Comparison of ENCODE assay signal across 17 cellular contexts in genomic region chr11:1302041-1302460, GRCh38. TPM values are rescaled to one million over a fixed set of nuclear protein-coding genes. Genes with fewer than 3 reads are reported as not detected.
DNase-seq lines count a peak whose midpoint lies in the region; ATAC-seq and TF ChIP-seq lines count a peak whose summit lies in the region.
"Had no signal": no experiment of that assay in that cellular context is flagged by ENCODE, and none has a peak within 500 bp of the region (broad histone marks: within the 10 kb centered on the region; RNA-seq: fewer than 3 reads in every experiment).

No MANE protein-coding gene starts in this region.

- H3K4me3 ChIP-seq in testis (no peak overlapping the region), uterus (no peak overlapping the region)
- H3K4me3 ChIP-seq: GM23338 had no signal

- TF ChIP-seq POLR2A in testis (IDR thresholded peaks at IDR 0.05) (no peak), uterus (IDR thresholded peaks at IDR 0.05) (no peak)

- H3K27ac Mint-ChIP-seq in activated CD4-positive, alpha-beta memory T cell treated with anti-CD3 and anti-CD28 coated beads for 36 hours = no peak overlapping the region
- no peak overlapping the region for H3K27ac Mint-ChIP-seq in activated CD4-positive, alpha-beta memory T cell treated with anti-CD3 and anti-CD28 coated beads, Interleukin-2, amount 10 ng/mL, durations not matched to agents 7 days and 5 days
- H3K27ac Mint-ChIP-seq in dendritic cell treated with granulocyte-macrophage colony-stimulating factor and Interleukin-4, amounts not matched to agents 40 ng/mL and 50 ng/mL, for 4 days = peak overlapping the region; percentile 14
- H3K27ac Mint-ChIP-seq: GM23338 had no signal

- DNase-seq in activated CD4-positive, alpha-beta memory T cell treated with anti-CD3 and anti-CD28 coated beads for 36 hours = peak; percentile 4
- no peak for DNase-seq in activated CD4-positive, alpha-beta memory T cell treated with anti-CD3 and anti-CD28 coated beads, Interleukin-2, amount 10 ng/mL, durations not matched to agents 7 days and 5 days
- DNase-seq in mesenteric fat pad (ENCODE audit: low spot score) = peak; percentile 87
- DNase-seq in testis = peak; percentile 15
- DNase-seq in uterus = no peak
- DNase-seq: amniotic stem cell, DMS153, natural killer cell, NCI-H1048, NCI-H2081, NCI-H510A treated with DMSO at 0.1 percent for 48 hours, Right ventricle myocardium superior had no signal

- H3K27me3 ChIP-seq in testis (no peaks in the 10 kb centered on the region), uterus (no peaks in the 10 kb centered on the region)

- POLR2A ChIA-PET in activated CD4-positive, alpha-beta memory T cell treated with anti-CD3 and anti-CD28 coated beads for 36 hours (lab: Charles Lee) = no interaction called here
- POLR2A ChIA-PET in activated CD4-positive, alpha-beta memory T cell treated with anti-CD3 and anti-CD28 coated beads, Interleukin-2, amount 10 ng/mL, durations not matched to agents 7 days and 5 days (lab: Charles Lee) = no interaction called here

- 82 to 95% methylated on average over 8 to 13 of the region's 13 CpGs for WGBS in testis, 2 donors

- intact Hi-C loops in activated CD4-positive, alpha-beta memory T cell treated with anti-CD3 and anti-CD28 coated beads for 36 hours (cut with micrococcal nuclease) = no loop called here
- intact Hi-C loops in dendritic cell treated with granulocyte-macrophage colony-stimulating factor and Interleukin-4, amounts not matched to agents 40 ng/mL and 50 ng/mL, for 4 days (cut with micrococcal nuclease) = no loop called here
- intact Hi-C loops in testis (cut with DNase I; ENCODE audit: low total_unique reads) (no loop called here), uterus (cut with DNase I; ENCODE audit: low total_unique reads) (no loop called here)

- no peaks in the 10 kb centered on the region for H3K27me3 Mint-ChIP-seq in activated CD4-positive, alpha-beta memory T cell treated with anti-CD3 and anti-CD28 coated beads for 36 hours
- no peaks in the 10 kb centered on the region for H3K27me3 Mint-ChIP-seq in activated CD4-positive, alpha-beta memory T cell treated with anti-CD3 and anti-CD28 coated beads, Interleukin-2, amount 10 ng/mL, durations not matched to agents 7 days and 5 days
- no peaks in the 10 kb centered on the region for H3K27me3 Mint-ChIP-seq in dendritic cell treated with granulocyte-macrophage colony-stimulating factor and Interleukin-4, amounts not matched to agents 40 ng/mL and 50 ng/mL, for 4 days

- H3K4me1 Mint-ChIP-seq in activated CD4-positive, alpha-beta memory T cell treated with anti-CD3 and anti-CD28 coated beads for 36 hours (ENCODE audit: low read depth) = peaks cover 25% of the 10 kb centered on the region
- H3K4me1 Mint-ChIP-seq in activated CD4-positive, alpha-beta memory T cell treated with anti-CD3 and anti-CD28 coated beads, Interleukin-2, amount 10 ng/mL, durations not matched to agents 7 days and 5 days = peaks cover 3% of the 10 kb centered on the region
- peaks cover 93% of the 10 kb centered on the region for H3K4me1 Mint-ChIP-seq in dendritic cell treated with granulocyte-macrophage colony-stimulating factor and Interleukin-4, amounts not matched to agents 40 ng/mL and 50 ng/mL, for 4 days (ENCODE audit: low read depth)

- H3K36me3 ChIP-seq in testis (ENCODE audit: low read depth, missing control alignments) (no peaks in the 10 kb centered on the region), uterus (no peaks in the 10 kb centered on the region)

- H3K9me3 ChIP-seq in testis (no peaks in the 10 kb centered on the region), uterus (no peaks in the 10 kb centered on the region)

- no peak for ATAC-seq in HG03378 (IDR thresholded peaks at IDR 0.05; ENCODE audit: unreplicated experiment)
- no peak for ATAC-seq in HG03139 (IDR thresholded peaks at IDR 0.05; ENCODE audit: unreplicated experiment)
- ATAC-seq: GM23338, natural killer cell had no signal

- H3K36me3 Mint-ChIP-seq in activated CD4-positive, alpha-beta memory T cell treated with anti-CD3 and anti-CD28 coated beads for 36 hours = no peaks in the 10 kb centered on the region
- no peaks in the 10 kb centered on the region for H3K36me3 Mint-ChIP-seq in activated CD4-positive, alpha-beta memory T cell treated with anti-CD3 and anti-CD28 coated beads, Interleukin-2, amount 10 ng/mL, durations not matched to agents 7 days and 5 days (ENCODE audit: low read depth)
- H3K36me3 Mint-ChIP-seq in dendritic cell treated with granulocyte-macrophage colony-stimulating factor and Interleukin-4, amounts not matched to agents 40 ng/mL and 50 ng/mL, for 4 days (ENCODE audit: low read depth) = peaks cover 94% of the 10 kb centered on the region
- H3K36me3 Mint-ChIP-seq: natural killer cell had no signal

- H3K4me1 ChIP-seq in testis (peaks cover 61% of the 10 kb centered on the region), uterus (peaks cover 0 to 12% of the 10 kb centered on the region in 2 donors)

- CTCF ChIA-PET in activated CD4-positive, alpha-beta memory T cell treated with anti-CD3 and anti-CD28 coated beads for 36 hours (lab: Charles Lee) = interaction anchor here (0.9 kb wide), 1 partner anchor 9 kb away, joined by 3 read pairs; no protein-coding TSS in a partner anchor
- CTCF ChIA-PET in activated CD4-positive, alpha-beta memory T cell treated with anti-CD3 and anti-CD28 coated beads, Interleukin-2, amount 10 ng/mL, durations not matched to agents 7 days and 5 days (lab: Charles Lee) = interaction anchor here (1.6 kb wide), 1 partner anchor 273 kb away, joined by 4 read pairs; no protein-coding TSS in a partner anchor

- H3K4me3 Mint-ChIP-seq in activated CD4-positive, alpha-beta memory T cell treated with anti-CD3 and anti-CD28 coated beads for 36 hours = no peak overlapping the region
- no peak overlapping the region for H3K4me3 Mint-ChIP-seq in activated CD4-positive, alpha-beta memory T cell treated with anti-CD3 and anti-CD28 coated beads, Interleukin-2, amount 10 ng/mL, durations not matched to agents 7 days and 5 days
- no peak overlapping the region for H3K4me3 Mint-ChIP-seq in dendritic cell treated with granulocyte-macrophage colony-stimulating factor and Interleukin-4, amounts not matched to agents 40 ng/mL and 50 ng/mL, for 4 days
- H3K4me3 Mint-ChIP-seq: GM23338, natural killer cell had no signal

- no peaks in the 10 kb centered on the region for H3K9me3 Mint-ChIP-seq in activated CD4-positive, alpha-beta memory T cell treated with anti-CD3 and anti-CD28 coated beads for 36 hours
- H3K9me3 Mint-ChIP-seq in activated CD4-positive, alpha-beta memory T cell treated with anti-CD3 and anti-CD28 coated beads, Interleukin-2, amount 10 ng/mL, durations not matched to agents 7 days and 5 days = no peaks in the 10 kb centered on the region
- no peaks in the 10 kb centered on the region for H3K9me3 Mint-ChIP-seq in dendritic cell treated with granulocyte-macrophage colony-stimulating factor and Interleukin-4, amounts not matched to agents 40 ng/mL and 50 ng/mL, for 4 days
- H3K9me3 Mint-ChIP-seq: GM23338, natural killer cell had no signal

- TF ChIP-seq CTCF in testis (IDR thresholded peaks at IDR 0.05) (no peak), uterus (IDR thresholded peaks at IDR 0.05) (no peak)

- H3K27ac ChIP-seq in testis = peak overlapping the region; percentile 42 to 45
- no peak overlapping the region for H3K27ac ChIP-seq in uterus
- H3K27ac ChIP-seq: 22Rv1 had no signal

RNA-seq across cellular contexts. Expression of gene TOLLIP, which starts 7.4 kb away (rescaled TPM):
- total RNA-seq in activated CD4-positive, alpha-beta memory T cell treated with anti-CD3 and anti-CD28 coated beads for 36 hours = 10 to 100 TPM; 30.0 to 32.1 TPM
- 10 to 100 TPM; 33.9 to 36.8 TPM for total RNA-seq in activated CD4-positive, alpha-beta memory T cell treated with anti-CD3 and anti-CD28 coated beads, Interleukin-2, amount 10 ng/mL, durations not matched to agents 7 days and 5 days
- total RNA-seq in mesenteric fat pad = 63.6 TPM
- total RNA-seq in testis = 100 to 1,000 TPM; 197 to 220 TPM
- 185 TPM for polyA plus RNA-seq in testis (ENCODE audit: insufficient read depth, low read depth, low replicate concordance)
- total RNA-seq in uterus = 10 to 100 TPM in 3 of 4 donors, 1 to 10 TPM in 1; 5.9 to 86.8 (median 36.2) TPM

Comparison
In these comparisons a context has a peak if more than half of its experiments do, and no peak if none do; other contexts are left out.
1. DNase-seq: peak in activated CD4-positive, alpha-beta memory T cell treated with anti-CD3 and anti-CD28 coated beads for 36 hours (single experiment), mesenteric fat pad (single experiment) and testis (single experiment); none in activated CD4-positive, alpha-beta memory T cell treated with anti-CD3 and anti-CD28 coated beads, Interleukin-2, amount 10 ng/mL, durations not matched to agents 7 days and 5 days (single experiment) and uterus (0 of 2).
2. H3K27ac ChIP-seq: peak in testis (2 of 2); none in uterus (0 of 2).